ENCODE assay signal across 18 cellular contexts in genomic region chr16:78842950-78843349, GRCh38.
"Had no signal": no experiment of that assay in that cellular context is flagged by ENCODE, and none has a peak within 500 bp of the region (broad histone marks: within the 10 kb centered on the region; RNA-seq: fewer than 3 reads in every experiment).

No MANE protein-coding gene starts in this region.

- H3K36me3 ChIP-seq: cardiac muscle cell, prostate gland, spleen, upper lobe of left lung, WERI-Rb-1 had no signal

- H3K9me3 ChIP-seq: body of pancreas, prostate gland, spleen, upper lobe of left lung had no signal

- H3K27ac Mint-ChIP-seq: activated CD4-positive, alpha-beta T cell treated with anti-CD3 and anti-CD28 coated beads, Interleukin-2, amount 10 ng/mL, durations not matched to agents 7 days and 5 days; activated CD8-positive, alpha-beta T cell treated with anti-CD3 and anti-CD28 coated beads, Interleukin-2, amount 10 ng/mL, durations not matched to agents 7 days and 5 days; activated naive CD4-positive, alpha-beta T cell treated with anti-CD3 and anti-CD28 coated beads, Interleukin-2, amount 50 U/mL, for 24 hours; naive thymus-derived CD4-positive, alpha-beta T cell; T-helper 2 cell treated with Interferon-gamma antibody and Interleukin-4, amounts not matched to agents 5 μg/mL and 100 μg/mL, for 36 hours had no signal

- H3K36me3 Mint-ChIP-seq: activated naive CD4-positive, alpha-beta T cell treated with anti-CD3 and anti-CD28 coated beads, Interleukin-2, amount 50 U/mL, for 24 hours had no signal

- H3K4me3 Mint-ChIP-seq: activated CD4-positive, alpha-beta T cell treated with anti-CD3 and anti-CD28 coated beads, Interleukin-2, amount 10 ng/mL, durations not matched to agents 7 days and 5 days; activated CD8-positive, alpha-beta T cell treated with anti-CD3 and anti-CD28 coated beads, Interleukin-2, amount 10 ng/mL, durations not matched to agents 7 days and 5 days; activated naive CD4-positive, alpha-beta T cell treated with anti-CD3 and anti-CD28 coated beads, Interleukin-2, amount 50 U/mL, for 24 hours; naive thymus-derived CD4-positive, alpha-beta T cell; T-helper 2 cell treated with Interferon-gamma antibody and Interleukin-4, amounts not matched to agents 5 μg/mL and 100 μg/mL, for 36 hours had no signal

- H3K9me3 Mint-ChIP-seq: activated CD4-positive, alpha-beta T cell treated with anti-CD3 and anti-CD28 coated beads, Interleukin-2, amount 10 ng/mL, durations not matched to agents 7 days and 5 days; activated naive CD4-positive, alpha-beta T cell treated with anti-CD3 and anti-CD28 coated beads, Interleukin-2, amount 50 U/mL, for 24 hours; T-helper 2 cell treated with Interferon-gamma antibody and Interleukin-4, amounts not matched to agents 5 μg/mL and 100 μg/mL, for 36 hours had no signal

- H3K4me3 ChIP-seq: body of pancreas, cardiac muscle cell, prostate gland, spleen, upper lobe of left lung had no signal

- H3K27me3 ChIP-seq: body of pancreas, cardiac muscle cell, spleen, upper lobe of left lung had no signal

- H3K27me3 Mint-ChIP-seq: activated CD4-positive, alpha-beta T cell treated with anti-CD3 and anti-CD28 coated beads, Interleukin-2, amount 10 ng/mL, durations not matched to agents 7 days and 5 days; activated naive CD4-positive, alpha-beta T cell treated with anti-CD3 and anti-CD28 coated beads, Interleukin-2, amount 50 U/mL, for 24 hours; naive thymus-derived CD4-positive, alpha-beta T cell had no signal

- H3K4me1 Mint-ChIP-seq: activated CD4-positive, alpha-beta T cell treated with anti-CD3 and anti-CD28 coated beads, Interleukin-2, amount 10 ng/mL, durations not matched to agents 7 days and 5 days; activated naive CD4-positive, alpha-beta T cell treated with anti-CD3 and anti-CD28 coated beads, Interleukin-2, amount 50 U/mL, for 24 hours; naive thymus-derived CD4-positive, alpha-beta T cell had no signal

- DNase-seq: activated CD4-positive, alpha-beta T cell treated with anti-CD3 and anti-CD28 coated beads, Interleukin-2, amount 10 ng/mL, durations not matched to agents 7 days and 5 days; activated CD4-positive, CD25-positive, alpha-beta regulatory T cell treated with anti-CD3 and anti-CD28 coated beads, Interleukin-2, amount 50 U/mL, for 72 hours; activated CD8-positive, alpha-beta T cell treated with anti-CD3 and anti-CD28 coated beads, Interleukin-2, amount 10 ng/mL, durations not matched to agents 7 days and 5 days; activated gamma-delta T cell treated with Interleukin-2 at 50 U/mL for 16 hours; activated T-cell treated with anti-CD3 and anti-CD28 coated beads, Interleukin-2, amount 50 U/mL, for 1 hour; anterior cingulate cortex; body of pancreas; kidney; naive thymus-derived CD4-positive, alpha-beta T cell; spleen; stimulated activated CD4-positive, alpha-beta T cell treated with anti-CD3 and anti-CD28 coated beads, Interleukin-4, amount 100 ng/mL, for 1 hour; stimulated activated naive CD4-positive, alpha-beta T cell; upper lobe of left lung had no signal

- H3K4me1 ChIP-seq: body of pancreas, prostate gland had no signal
